ENCODE assay signal across 17 cellular contexts in the genomic region with DNA sequence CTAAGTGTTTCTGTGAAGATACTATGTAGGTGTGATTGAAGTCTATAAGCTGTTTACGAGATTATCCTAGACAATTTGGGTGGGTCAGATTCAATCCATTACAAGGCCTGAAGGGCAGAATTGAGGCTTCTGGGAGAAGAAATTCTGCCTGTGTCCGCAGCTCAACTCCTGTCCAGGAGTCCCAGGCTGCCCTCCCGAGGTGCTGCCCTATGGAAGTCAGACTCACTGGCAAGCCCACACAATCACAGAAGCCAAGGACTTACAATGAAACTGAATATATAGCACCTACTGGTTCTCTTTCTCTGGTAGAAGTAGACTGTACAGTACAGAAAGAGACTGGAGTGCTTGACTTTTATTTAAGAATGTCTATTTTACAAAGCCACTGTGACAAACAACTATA.
DNase-seq lines count a peak whose midpoint lies in the region; ATAC-seq and TF ChIP-seq lines count a peak whose summit lies in the region.
"Had no signal": no experiment of that assay in that cellular context is flagged by ENCODE, and none has a peak within 500 bp of the region (broad histone marks: within the 10 kb centered on the region; RNA-seq: fewer than 3 reads in every experiment).

No MANE protein-coding gene starts in this region.

- H3K36me3 ChIP-seq in left ventricle myocardium inferior = no peaks in the 10 kb centered on the region
- no peaks in the 10 kb centered on the region for H3K36me3 ChIP-seq in parathyroid adenoma (ENCODE audit: control insufficient read depth, insufficient read depth, low read length)
- H3K36me3 ChIP-seq: BE2C; BLaER1 treated with 17β-estradiol and CSF1 and Interleukin-3, amounts not matched to agents 10 nM and 100 nM; HAP-1 had no signal

- TF ChIP-seq CTCF in left ventricle myocardium inferior (IDR thresholded peaks at IDR 0.05; ENCODE audit: borderline replicate concordance) = no peak
- peak; percentile 8 for TF ChIP-seq CTCF in parathyroid adenoma (IDR thresholded peaks at IDR 0.05)

- H3K9ac ChIP-seq in parathyroid adenoma = no peak overlapping the region
- H3K9ac ChIP-seq: BLaER1 treated with 17β-estradiol and CSF1 and Interleukin-3, amounts not matched to agents 10 nM and 100 nM had no signal

- peaks cover 53% of the 10 kb centered on the region for H3K4me1 ChIP-seq in left ventricle myocardium inferior
- H3K4me1 ChIP-seq in parathyroid adenoma = peaks cover 56% of the 10 kb centered on the region
- H3K4me1 ChIP-seq: BE2C, HAP-1 had no signal

- H3K27me3 ChIP-seq in left ventricle myocardium inferior (ENCODE audit: low read depth) (no peaks in the 10 kb centered on the region), parathyroid adenoma (ENCODE audit: control insufficient read depth, insufficient read depth, low read length) (no peaks in the 10 kb centered on the region)
- H3K27me3 ChIP-seq: BE2C; BLaER1 treated with 17β-estradiol and CSF1 and Interleukin-3, amounts not matched to agents 10 nM and 100 nM had no signal

- H3K79me2 ChIP-seq in parathyroid adenoma = peaks cover 24% of the 10 kb centered on the region

- intact Hi-C loops in left ventricle myocardium inferior (cut with micrococcal nuclease) (no loop called here), left colon (cut with DNase I, micrococcal nuclease) (no loop called here)

- DNase-seq in NCI-H82 (lab: John Stamatoyannopoulos, UW) (peak; percentile 74), NCI-H82 treated with DMSO at 0.1 percent for 48 hours (lab: John Stamatoyannopoulos, UW; ENCODE audit: unreplicated experiment) (peak; percentile 35), left ventricle myocardium inferior (no peak), left colon (no peak), AG08395 (ENCODE audit: low spot score) (no peak)
- DNase-seq: AML-193; BE2C; CD4-positive, alpha-beta T cell; CD8-positive, alpha-beta memory T cell; DMS 273 treated with DMSO at 0.1 percent for 48 hours; DMS79 treated with DMSO at 0.1 percent for 48 hours; GF-D8; GOT3; HFFc6 had no signal

- no peak overlapping the region for H2AFZ ChIP-seq in parathyroid adenoma

- peak overlapping the region; percentile 33 for H3K27ac ChIP-seq in left ventricle myocardium inferior (replicated peaks)
- peak overlapping the region; percentile 34 for H3K27ac ChIP-seq in parathyroid adenoma
- H3K27ac ChIP-seq: BLaER1 treated with 17β-estradiol and CSF1 and Interleukin-3, amounts not matched to agents 10 nM and 100 nM had no signal

- H3K4me3 ChIP-seq in left ventricle myocardium inferior (no peak overlapping the region), parathyroid adenoma (ENCODE audit: low read depth, low read length) (no peak overlapping the region)
- H3K4me3 ChIP-seq: BLaER1 treated with 17β-estradiol and CSF1 and Interleukin-3, amounts not matched to agents 10 nM and 100 nM; HAP-1 had no signal

- H3K4me2 ChIP-seq in parathyroid adenoma (ENCODE audit: low read length) = no peak overlapping the region
- H3K4me2 ChIP-seq: BLaER1 treated with 17β-estradiol and CSF1 and Interleukin-3, amounts not matched to agents 10 nM and 100 nM had no signal

- H3K9me3 ChIP-seq in left ventricle myocardium inferior (replicated peaks) (no peaks in the 10 kb centered on the region), parathyroid adenoma (ENCODE audit: control insufficient read depth, low read length) (no peaks in the 10 kb centered on the region)
- H3K9me3 ChIP-seq: BE2C; BLaER1 treated with 17β-estradiol and CSF1 and Interleukin-3, amounts not matched to agents 10 nM and 100 nM; HAP-1 had no signal

- no peak for ATAC-seq in left colon

Comparison
In these comparisons a context has a peak if more than half of its experiments do, and no peak if none do; other contexts are left out.
1. DNase-seq: peak in NCI-H82 (single experiment) and NCI-H82 treated with DMSO at 0.1 percent for 48 hours (single experiment); none in left ventricle myocardium inferior (single experiment), left colon (0 of 2) and AG08395 (single experiment).